In genomic region chr2:217510790-217511291, GRCh38 we compare ENCODE assay signal across 8 cellular contexts.
DNase-seq lines count a peak whose midpoint lies in the region; ATAC-seq and TF ChIP-seq lines count a peak whose summit lies in the region.

No MANE protein-coding gene starts in this region.

- no peak overlapping the region for H3K27ac Mint-ChIP-seq in activated T-helper 2 cell treated with anti-CD3 and anti-CD28 coated beads, Interferon-gamma antibody, Interleukin-2, Interleukin-4, amounts not matched to agents 10 μg/mL and 5 μg/mL and 100 μg/mL, durations not matched to agents 14 hours and 24 hours and 36 hours
- peak overlapping the region; percentile 41 for H3K27ac Mint-ChIP-seq in osteocyte (ENCODE audit: unreplicated experiment)

- peaks cover 6% of the 10 kb centered on the region for H3K4me1 Mint-ChIP-seq in activated T-helper 2 cell treated with anti-CD3 and anti-CD28 coated beads, Interferon-gamma antibody, Interleukin-2, Interleukin-4, amounts not matched to agents 10 μg/mL and 5 μg/mL and 100 μg/mL, durations not matched to agents 14 hours and 24 hours and 36 hours (ENCODE audit: low read depth)
- peaks cover 40% of the 10 kb centered on the region for H3K4me1 Mint-ChIP-seq in osteocyte (ENCODE audit: unreplicated experiment)

- peak; percentile 85 for TF ChIP-seq CTCF in osteocyte (IDR thresholded peaks at IDR 0.05)

- ATAC-seq in GM21360 (IDR thresholded peaks at IDR 0.05; ENCODE audit: unreplicated experiment) = no peak

- DNase-seq in activated T-cell treated with anti-CD3 and anti-CD28 coated beads for 24 hours (ENCODE audit: low read depth) = peak; percentile 20
- no peak for DNase-seq in activated T-cell treated with anti-CD3 and anti-CD28 coated beads for 4 hours
- peak; percentile 71 to 78 for DNase-seq in NOMO-1 (lab: John Stamatoyannopoulos, UW; ENCODE audit: unreplicated experiment in 2 of 2)
- DNase-seq in activated T-helper 2 cell treated with anti-CD3 and anti-CD28 coated beads, Interferon-gamma antibody, Interleukin-2, Interleukin-4, amounts not matched to agents 10 μg/mL and 5 μg/mL and 100 μg/mL, durations not matched to agents 14 hours and 24 hours and 36 hours (ENCODE audit: low spot score) = peak; percentile 16
- peak; percentile 40 for DNase-seq in germinal center (ENCODE audit: low spot score)
- DNase-seq in osteocyte (ENCODE audit: extremely low spot score, unreplicated experiment) = peak; percentile 87

- intact Hi-C loops in activated T-helper 2 cell treated with anti-CD3 and anti-CD28 coated beads, Interferon-gamma antibody, Interleukin-2, Interleukin-4, amounts not matched to agents 10 μg/mL and 5 μg/mL and 100 μg/mL, durations not matched to agents 14 hours and 24 hours and 36 hours (cut with micrococcal nuclease) = loop anchor here (1.0 to 5.0 kb wide), 4 partner anchors 289 to 828 kb away; no protein-coding TSS in a partner anchor

- no peak for TF ChIP-seq EP300 in Ishikawa (IDR thresholded peaks at IDR 0.05; ENCODE audit: borderline replicate concordance)

- peak; percentile 93 for TF ChIP-seq RAD21 in Ishikawa (IDR thresholded peaks at IDR 0.05; ENCODE audit: low read depth)

- peaks cover 6% of the 10 kb centered on the region for H3K27me3 Mint-ChIP-seq in activated T-helper 2 cell treated with anti-CD3 and anti-CD28 coated beads, Interferon-gamma antibody, Interleukin-2, Interleukin-4, amounts not matched to agents 10 μg/mL and 5 μg/mL and 100 μg/mL, durations not matched to agents 14 hours and 24 hours and 36 hours (ENCODE audit: low read depth)
- H3K27me3 Mint-ChIP-seq in osteocyte (ENCODE audit: unreplicated experiment) = no peaks in the 10 kb centered on the region

- no peaks in the 10 kb centered on the region for H3K36me3 Mint-ChIP-seq in activated T-helper 2 cell treated with anti-CD3 and anti-CD28 coated beads, Interferon-gamma antibody, Interleukin-2, Interleukin-4, amounts not matched to agents 10 μg/mL and 5 μg/mL and 100 μg/mL, durations not matched to agents 14 hours and 24 hours and 36 hours (ENCODE audit: low read depth)
- no peaks in the 10 kb centered on the region for H3K36me3 Mint-ChIP-seq in osteocyte (ENCODE audit: unreplicated experiment)

- H3K9me3 Mint-ChIP-seq in activated T-helper 2 cell treated with anti-CD3 and anti-CD28 coated beads, Interferon-gamma antibody, Interleukin-2, Interleukin-4, amounts not matched to agents 10 μg/mL and 5 μg/mL and 100 μg/mL, durations not matched to agents 14 hours and 24 hours and 36 hours = no peaks in the 10 kb centered on the region
- no peaks in the 10 kb centered on the region for H3K9me3 Mint-ChIP-seq in osteocyte (ENCODE audit: unreplicated experiment)

- no peak overlapping the region for H3K4me3 Mint-ChIP-seq in activated T-helper 2 cell treated with anti-CD3 and anti-CD28 coated beads, Interferon-gamma antibody, Interleukin-2, Interleukin-4, amounts not matched to agents 10 μg/mL and 5 μg/mL and 100 μg/mL, durations not matched to agents 14 hours and 24 hours and 36 hours (ENCODE audit: low read depth)
- no peak overlapping the region for H3K4me3 Mint-ChIP-seq in osteocyte (ENCODE audit: unreplicated experiment)

TF ChIP-seq in Ishikawa, 13 proteins besides CTCF, POLR2A, EP300 and RAD21:
- TF ChIP-seq REST (IDR thresholded peaks at IDR 0.05; ENCODE audit: low read depth) = no peak
- no peak for TF ChIP-seq MAX (IDR thresholded peaks at IDR 0.05)
- no peak for TF ChIP-seq YY1 (IDR thresholded peaks at IDR 0.05; ENCODE audit: low read depth)
- TF ChIP-seq USF1 (IDR thresholded peaks at IDR 0.05) = no peak
- no peak for TF ChIP-seq TAF1 (IDR thresholded peaks at IDR 0.05; ENCODE audit: low read depth)
TF ChIP-seq in Ishikawa: peak in this region for 0.
